19 cellular contexts compared by ENCODE assay signal in genomic region chr14:50366589-50366988, GRCh38. TPM values are rescaled to one million over a fixed set of nuclear protein-coding genes. Genes with fewer than 3 reads are reported as not detected.
DNase-seq lines count a peak whose midpoint lies in the region; ATAC-seq and TF ChIP-seq lines count a peak whose summit lies in the region.
"Had no signal": no experiment of that assay in that cellular context is flagged by ENCODE, and none has a peak within 500 bp of the region (broad histone marks: within the 10 kb centered on the region; RNA-seq: fewer than 3 reads in every experiment).

No MANE protein-coding gene starts in this region.

- peak overlapping the region; percentile 92 to 93 for H3K27ac Mint-ChIP-seq in natural killer cell

- H3K4me1 Mint-ChIP-seq in natural killer cell: peaks cover 51 to 57% of the 10 kb centered on the region in 2 donors

- H3K9ac ChIP-seq in colonic mucosa (ENCODE audit: low read depth in 2 of 2, low read length in 2 of 2): peak overlapping the region in 1 of 2 donors; percentile 40

- DNase-seq in cardiac muscle cell (ENCODE audit: low read depth in 1 of 2, low spot score in 1 of 2) (no peak), cardiac septum (ENCODE audit: low spot score) (no peak), colonic mucosa (no peak), natural killer cell (peak; percentile 32), NCI-H524 treated with DMSO at 0.1 percent for 48 hours (lab: John Stamatoyannopoulos, UW) (no peak), adrenal gland (no peak), RWPE1 (ENCODE audit: low spot score) (no peak)
- DNase-seq: activated gamma-delta T cell treated with Interleukin-2 at 50 U/mL for 16 hours; activated T-cell treated with anti-CD3 and anti-CD28 coated beads for 4 hours; BE2C; cerebellar nuclear complex; NCI-H1417 treated with DMSO at 0.1 percent for 48 hours; NCI-H2171 treated with DMSO at 0.1 percent for 48 hours; NCI-H69; Right ventricle myocardium superior; stimulated activated CD4-positive, alpha-beta T cell treated with anti-CD3 and anti-CD28 coated beads, Interleukin-4, amount 100 ng/mL, for 1 hour; upper lobe of right lung had no signal

- H3K4me3 ChIP-seq in cardiac muscle cell (no peak overlapping the region), colonic mucosa (no peak overlapping the region), adrenal gland (no peak overlapping the region)
- H3K4me3 ChIP-seq: smooth muscle cell, upper lobe of right lung had no signal

- ATAC-seq in natural killer cell (peak; percentile 59 to 80 (median 71)), HG03460 (IDR thresholded peaks at IDR 0.05; ENCODE audit: unreplicated experiment) (no peak)
- ATAC-seq: upper lobe of right lung had no signal

- no peaks in the 10 kb centered on the region for H3K9me3 ChIP-seq in cardiac muscle cell (ENCODE audit: low read depth)
- H3K9me3 ChIP-seq in colonic mucosa: no peaks in the 10 kb centered on the region
- H3K9me3 ChIP-seq in adrenal gland (replicated peaks in 1 of 3): no peaks in the 10 kb centered on the region
- H3K9me3 ChIP-seq: BE2C, upper lobe of right lung had no signal

- peak overlapping the region; percentile 69 for H3K4me3 Mint-ChIP-seq in natural killer cell

- H3K4me1 ChIP-seq in cardiac muscle cell (ENCODE audit: low read depth): peaks cover 7% of the 10 kb centered on the region
- peaks cover 2% of the 10 kb centered on the region for H3K4me1 ChIP-seq in colonic mucosa
- peaks cover 21 to 24% of the 10 kb centered on the region in 2 donors for H3K4me1 ChIP-seq in adrenal gland (replicated peaks in 1 of 2)
- H3K4me1 ChIP-seq: BE2C had no signal

- POLR2A ChIA-PET in RWPE1 (lab: Yijun Ruan, JAX; ENCODE audit: low non-redundant PET): no interaction called here

- intact Hi-C loops in cardiac septum (cut with DNase I) (no loop called here), colonic mucosa (cut with DNase I) (no loop called here), natural killer cell (cut with micrococcal nuclease) (loop anchor here (2.0 to 10.0 kb wide), 2 partner anchors 166 to 782 kb away; partner anchors contain the start of genes MAP4K5 and RPS29), adrenal gland (cut with DNase I) (no loop called here)

- H3K9me3 Mint-ChIP-seq in natural killer cell: peaks cover 0 to 3% of the 10 kb centered on the region in 2 donors

- 84 to 89% (median 85%) methylated on average over 4 of the region's 4 CpGs for WGBS in adrenal gland, 4 donors

- H3K27ac ChIP-seq in cardiac muscle cell (peak overlapping the region; percentile 53), colonic mucosa (peak overlapping the region; percentile 76), adrenal gland (peak overlapping the region in 1 of 5 donors; percentile 32), RWPE1 (no peak overlapping the region)
- H3K27ac ChIP-seq: upper lobe of right lung had no signal

- H3K27me3 ChIP-seq in cardiac muscle cell: no peaks in the 10 kb centered on the region
- no peaks in the 10 kb centered on the region for H3K27me3 ChIP-seq in colonic mucosa
- H3K27me3 ChIP-seq in adrenal gland: no peaks in the 10 kb centered on the region
- H3K27me3 ChIP-seq: BE2C, upper lobe of right lung had no signal

- TF ChIP-seq CTCF in cardiac muscle cell (IDR thresholded peaks at IDR 0.05; ENCODE audit: low read depth, low read length): no peak
- TF ChIP-seq CTCF in colonic mucosa (IDR thresholded peaks at IDR 0.05): no peak
- no peak for TF ChIP-seq CTCF in natural killer cell (IDR thresholded peaks at IDR 0.05)
- no peak for TF ChIP-seq CTCF in adrenal gland (IDR thresholded peaks at IDR 0.05)
- no peak for TF ChIP-seq CTCF in RWPE1 (conservative IDR thresholded peaks at IDR 0.05; ENCODE audit: low read depth)

- no peak for TF ChIP-seq POLR2A in adrenal gland (IDR thresholded peaks at IDR 0.05)

- no peaks in the 10 kb centered on the region for H3K27me3 Mint-ChIP-seq in natural killer cell (ENCODE audit: low read depth in 2 of 2)

- H3K36me3 Mint-ChIP-seq in natural killer cell: no peaks in the 10 kb centered on the region

- CTCF ChIA-PET in RWPE1 (lab: Yijun Ruan, JAX): interaction anchor here (0.6 kb wide), 1 partner anchor 32 kb away, joined by 3 read pairs; no protein-coding TSS in a partner anchor

- H3K36me3 ChIP-seq in cardiac muscle cell: no peaks in the 10 kb centered on the region
- no peaks in the 10 kb centered on the region for H3K36me3 ChIP-seq in colonic mucosa
- no peaks in the 10 kb centered on the region for H3K36me3 ChIP-seq in adrenal gland (replicated peaks in 1 of 2)
- H3K36me3 ChIP-seq: BE2C, upper lobe of right lung had no signal

RNA-seq across cellular contexts. Expression of gene CDKL1, which starts 30.1 kb away (rescaled TPM):
- total RNA-seq in cardiac muscle cell: 0.63 and 1.0 TPM in 2 replicates
- 0.17 and 2.5 TPM in 2 replicates for polyA plus RNA-seq in cardiac muscle cell
- 3.8 TPM for total RNA-seq in cardiac septum
- total RNA-seq in colonic mucosa: 10 to 100 TPM; 16.2 to 36.2 TPM
- total RNA-seq in natural killer cell: 10 to 100 TPM; 12.4 to 16.7 (median 15.4) TPM
- 10 to 100 TPM in 3 of 8 donors, 1 to 10 TPM in 5; 1.8 to 14.8 (median 7.6) TPM for total RNA-seq in adrenal gland
- 1 to 10 TPM; 1.5 to 8.3 (median 3.1) TPM for polyA plus RNA-seq in adrenal gland

RNA-seq across cellular contexts. Expression of gene DMAC2L, which starts 54.5 kb away (rescaled TPM):
- 8.5 and 17.7 TPM in 2 replicates for total RNA-seq in cardiac muscle cell
- polyA plus RNA-seq in cardiac muscle cell: 27.5 and 33.3 TPM in 2 replicates
- total RNA-seq in cardiac septum: 29.3 TPM
- 10 to 100 TPM; 15.2 to 20.9 TPM for total RNA-seq in colonic mucosa
- total RNA-seq in natural killer cell: 10 to 100 TPM; 24.7 to 28.7 (median 25.0) TPM
- total RNA-seq in adrenal gland: 10 to 100 TPM in 6 of 8 donors, 1 to 10 TPM in 2; 4.8 to 19.9 (median 13.7) TPM
- polyA plus RNA-seq in adrenal gland: 10 to 100 TPM in 2 of 3 donors, 1 to 10 TPM in 1; 9.4 to 15.0 (median 12.3) TPM

RNA-seq across cellular contexts. Expression of gene L2HGDH, which starts 54.6 kb away (rescaled TPM):
- total RNA-seq in cardiac muscle cell (13.8 and 14.4 TPM in 2 replicates), cardiac septum (8.2 TPM), colonic mucosa (10 to 100 TPM; 11.4 to 12.3 TPM), natural killer cell (1 to 10 TPM; 4.2 to 5.6 (median 5.4) TPM), adrenal gland (1 to 10 TPM; 1.3 to 8.9 (median 4.8) TPM)
- polyA plus RNA-seq in cardiac muscle cell (9.4 and 18.3 TPM in 2 replicates), adrenal gland (1 to 10 TPM; 1.2 to 5.7 (median 1.3) TPM)
